16 cellular contexts compared by ENCODE assay signal in genomic region chr19:37982655-37983054, GRCh38.
DNase-seq lines count a peak whose midpoint lies in the region; ATAC-seq, FAIRE-seq and TF ChIP-seq lines count a peak whose summit lies in the region.
"Had no signal": no experiment of that assay in that cellular context is flagged by ENCODE, and none has a peak within 500 bp of the region (broad histone marks: within the 10 kb centered on the region; RNA-seq: fewer than 3 reads in every experiment).

No MANE protein-coding gene starts in this region.

- peaks cover 34% of the 10 kb centered on the region for H3K4me1 Mint-ChIP-seq in astrocyte (ENCODE audit: low read depth, unreplicated experiment)
- peaks cover 73 to 99% (median 93%) of the 10 kb centered on the region in 3 donors for H3K4me1 Mint-ChIP-seq in naive B cell

- H2AFZ ChIP-seq in astrocyte (ENCODE audit: low read depth, low read length): no peak overlapping the region

- no peak overlapping the region for H3K27ac Mint-ChIP-seq in astrocyte (ENCODE audit: unreplicated experiment)
- peak overlapping the region in 5 of 6 donors; percentile 67 to 97 (median 82) for H3K27ac Mint-ChIP-seq in naive B cell

- peaks cover 3% of the 10 kb centered on the region for H4K20me1 ChIP-seq in astrocyte (ENCODE audit: insufficient read depth, low read length)

- no peaks in the 10 kb centered on the region for H3K27me3 ChIP-seq in astrocyte (ENCODE audit: insufficient read depth, low read length)

- peaks cover 84% of the 10 kb centered on the region for H3K79me2 ChIP-seq in astrocyte (ENCODE audit: insufficient read depth, low read length)

- H3K36me3 ChIP-seq in astrocyte (ENCODE audit: insufficient read depth, low read length): no peaks in the 10 kb centered on the region

- H3K27ac ChIP-seq in astrocyte (ENCODE audit: low read depth, low read length): peak overlapping the region; percentile 15

- H3K4me2 ChIP-seq in astrocyte (ENCODE audit: low read length): no peak overlapping the region

- no peak overlapping the region for H3K4me3 Mint-ChIP-seq in astrocyte (ENCODE audit: unreplicated experiment)
- peak overlapping the region in 2 of 8 donors; percentile 8 to 77 for H3K4me3 Mint-ChIP-seq in naive B cell
- H3K4me3 Mint-ChIP-seq: H9 had no signal

- H3K4me1 ChIP-seq in astrocyte (ENCODE audit: insufficient read depth, low read length): peaks cover 13% of the 10 kb centered on the region

- H3K36me3 Mint-ChIP-seq in astrocyte (ENCODE audit: low read depth, unreplicated experiment) (peaks cover 5% of the 10 kb centered on the region), naive B cell (no peaks in the 10 kb centered on the region)

- no peak overlapping the region for H3K4me3 ChIP-seq in astrocyte (ENCODE audit: insufficient read depth, low read depth, low read length)

- H3K9ac ChIP-seq in astrocyte (ENCODE audit: low read length): no peak overlapping the region

- ATAC-seq in naive B cell (ENCODE audit: low read depth in 2 of 2): no peak
- ATAC-seq: Panc1 had no signal

- peak; percentile 38 for DNase-seq in activated effector memory CD4-positive, alpha-beta T cell treated with anti-CD3 and anti-CD28 coated beads, Interleukin-2, amount 50 U/mL, for 16 hours
- no peak for DNase-seq in activated effector memory CD4-positive, alpha-beta T cell treated with Interleukin-2 at 50 U/mL for 16 hours
- DNase-seq in astrocyte (ENCODE audit: low read depth) (no peak), naive B cell (no peak), NCI-H748 (lab: John Stamatoyannopoulos, UW; ENCODE audit: unreplicated experiment) (no peak), NCI-H2107 (lab: John Stamatoyannopoulos, UW) (no peak), islet precursor cell (no peak), NCI-H2227 treated with DMSO at 0.1 percent for 48 hours (lab: John Stamatoyannopoulos, UW) (no peak)
- DNase-seq: 8988T, C1 segment of cervical spinal cord, COR-L47, H9, NCI-H1436, NCI-H748 treated with DMSO at 0.1 percent for 48 hours, SHP77 had no signal

- no peak for TF ChIP-seq CTCF in astrocyte (IDR thresholded peaks at IDR 0.05; ENCODE audit: insufficient read depth, low read depth, low read length)

- H3K27me3 Mint-ChIP-seq in astrocyte (ENCODE audit: low read depth, unreplicated experiment): no peaks in the 10 kb centered on the region
- H3K27me3 Mint-ChIP-seq in naive B cell: no peaks in the 10 kb centered on the region

- H3K9me3 ChIP-seq in astrocyte (ENCODE audit: insufficient read depth, low read depth, low read length): no peaks in the 10 kb centered on the region

- no peaks in the 10 kb centered on the region for H3K9me3 Mint-ChIP-seq in astrocyte (ENCODE audit: unreplicated experiment)
- H3K9me3 Mint-ChIP-seq in naive B cell: peaks cover 0 to 2% (median 0%) of the 10 kb centered on the region in 7 donors
- H3K9me3 Mint-ChIP-seq: H9 had no signal

- no peak for FAIRE-seq in astrocyte (lab: Jason Lieb, UNC)
